8 cellular contexts compared by ENCODE assay signal in genomic region chr16:22007509-22008214, GRCh38. TPM values are rescaled to one million over a fixed set of nuclear protein-coding genes. Genes with fewer than 3 reads are reported as not detected.
DNase-seq lines count a peak whose midpoint lies in the region; ATAC-seq, FAIRE-seq and TF ChIP-seq lines count a peak whose summit lies in the region.

Gene MOSMO (plus strand): TSS chr16:22008111. CDS start chr16:22008302, 191 bp downstream.

- H3K18ac ChIP-seq in H1 (ENCODE audit: extremely low read depth, low read length) (no peak within 1 kb of the TSS), mesenchymal stem cell (ENCODE audit: low read depth in 1 of 2, low read length in 2 of 2) (peak within 1 kb of the TSS; percentile 74 to 85)

- peaks cover 8% of the 10 kb centered on the region; the same call in 1 of the 2 replicates for H3K23me2 ChIP-seq in H1 (ENCODE audit: low read depth, low read length)

- H3K4me2 ChIP-seq in HCT116 (ENCODE audit: low read length) (peak within 1 kb of the TSS; percentile 98), H1 (ENCODE audit: insufficient read depth in 1 of 2, low read depth in 2 of 2, low read length in 2 of 2) (peak within 1 kb of the TSS; percentile 85 to 95), mesenchymal stem cell (ENCODE audit: low read length, poor library complexity, severe bottlenecking) (peak within 1 kb of the TSS; percentile 92)

- H2BK5ac ChIP-seq in H1 (ENCODE audit: low read depth, low read length) = no peak within 1 kb of the TSS
- no peak within 1 kb of the TSS for H2BK5ac ChIP-seq in mesenchymal stem cell (ENCODE audit: low read depth, low read length, poor library complexity, severe bottlenecking)

- no peak for TF ChIP-seq EP300 in H1 (IDR thresholded peaks at IDR 0.05; ENCODE audit: borderline replicate concordance in 1 of 2, low read depth in 2 of 2, low read length in 2 of 2)

- no TSS peak for BruUV-seq in HCT116 (replicated peaks; lab: Mats Ljungman, UMichigan)

- H3K36me3 Mint-ChIP-seq in activated CD8-positive, alpha-beta T cell treated with anti-CD3 and anti-CD28 coated beads, Interleukin-2, amount 10 ng/mL, durations not matched to agents 7 days and 5 days (ENCODE audit: low read depth) = peaks cover 5% of the 10 kb centered on the region

- intact Hi-C loops in HCT116 (cut with micrococcal nuclease) = loop anchor here (2.0 to 10.0 kb wide), 2 partner anchors 69 to 287 kb away; partner anchors contain the start of gene POLR3E

- POLR2A ChIA-PET in HCT116 (lab: Charles Lee) = interaction anchor here (1.1 kb wide), 1 partner anchor 19 kb away, joined by 8 read pairs; no protein-coding TSS in a partner anchor
- POLR2A ChIA-PET in activated CD8-positive, alpha-beta T cell treated with anti-CD3 and anti-CD28 coated beads, Interleukin-2, amount 10 ng/mL, durations not matched to agents 7 days and 5 days (lab: Charles Lee) = interaction anchor here (0.7 to 1.7 kb wide), 2 partner anchors 182 to 187 kb away, joined by 4 to 7 read pairs; no protein-coding TSS in a partner anchor
- POLR2A ChIA-PET in H1 (lab: Charles Lee; ENCODE audit: partially characterized antibody) = interaction anchor here (0.7 to 2.7 kb wide), 9 partner anchors 13 to 290 kb away, joined by 3 to 8 read pairs (median 3); no protein-coding TSS in a partner anchor

- H3K9ac ChIP-seq in ES-I3 (ENCODE audit: low read depth, low read length) = peak within 1 kb of the TSS; percentile 88
- peak within 1 kb of the TSS; percentile 87 for H3K9ac ChIP-seq in HCT116 (ENCODE audit: low read length)
- peak within 1 kb of the TSS; percentile 20 to 80 (median 42); a peak in 6 of 7 replicates for H3K9ac ChIP-seq in H1 (replicated peaks in 1 of 4; ENCODE audit: extremely low read depth in 1 of 4, low read depth in 3 of 4, low read length in 3 of 4)
- H3K9ac ChIP-seq in mesenchymal stem cell (ENCODE audit: low read length) = peak within 1 kb of the TSS; percentile 89

- peak within 1 kb of the TSS; percentile 82 for H3K4me3 Mint-ChIP-seq in activated CD8-positive, alpha-beta T cell treated with anti-CD3 and anti-CD28 coated beads, Interleukin-2, amount 10 ng/mL, durations not matched to agents 7 days and 5 days

- ATAC-seq in HCT116 = peak; percentile 85
- ATAC-seq in activated CD8-positive, alpha-beta T cell treated with anti-CD3 and anti-CD28 coated beads, Interleukin-2, amount 10 ng/mL, durations not matched to agents 7 days and 5 days = peak; percentile 94
- ATAC-seq in HG03571 (IDR thresholded peaks at IDR 0.05; ENCODE audit: unreplicated experiment) = no peak

- H2BK12ac ChIP-seq in H1 (ENCODE audit: low read depth, low read length) = no peak within 1 kb of the TSS
- peak within 1 kb of the TSS in 1 of 2 experiments; percentile 79 for H2BK12ac ChIP-seq in mesenchymal stem cell (ENCODE audit: low read length in 2 of 2)

- H3K56ac ChIP-seq in H1 (replicated peaks; ENCODE audit: insufficient read length, low read depth, low read length) = no peak within 1 kb of the TSS

- H3K23ac ChIP-seq in H1 (ENCODE audit: insufficient read length) (no peak within 1 kb of the TSS), mesenchymal stem cell (ENCODE audit: low read length in 2 of 2) (peak within 1 kb of the TSS in 1 of 2 experiments; percentile 75)

- H3K9me2 ChIP-seq in HCT116 (ENCODE audit: insufficient read depth) = no peaks in the 10 kb centered on the region

- RAD21 ChIA-PET in HCT116 (lab: Charles Lee; ENCODE audit: low non-redundant PET in 1 of 2, low total read pairs in 2 of 2, uncharacterized antibody in 2 of 2, unreplicated experiment in 2 of 2) = interaction anchor here (0.6 to 2.0 kb wide), 2 partner anchors 70 to 91 kb away, joined by 5 to 6 read pairs; no protein-coding TSS in a partner anchor

- FAIRE-seq in H1 (lab: Jason Lieb, UNC) = no peak

- DNase-seq in HCT116 (ENCODE audit: low read depth, low spot score) (no peak), NCI-H226 (peak; percentile 48), H1 (ENCODE audit: low read depth in 1 of 2, low spot score in 2 of 2) (peak in 1 of 2 experiments; percentile 78), mesenchymal stem cell (peak; percentile 78)
- DNase-seq in activated CD8-positive, alpha-beta T cell treated with anti-CD3 and anti-CD28 coated beads, Interleukin-2, amount 10 ng/mL, durations not matched to agents 7 days and 5 days = peak; percentile 65
- DNase-seq in stimulated activated CD8-positive, alpha-beta memory T cell treated with anti-CD3 and anti-CD28 coated beads, Interleukin-12 subunit alpha, Interleukin-12 subunit beta, amount 100 ng/mL, for 1 hour (ENCODE audit: low read depth) = peak; percentile 49

- H2AK5ac ChIP-seq in H1 (ENCODE audit: low read depth, low read length) (no peak within 1 kb of the TSS), mesenchymal stem cell (ENCODE audit: low read length, severe bottlenecking) (no peak within 1 kb of the TSS)

- H4K91ac ChIP-seq in H1 (replicated peaks; ENCODE audit: insufficient read length, low read length) = no peak within 1 kb of the TSS
- peak within 1 kb of the TSS; percentile 55 for H4K91ac ChIP-seq in mesenchymal stem cell (ENCODE audit: low read length)

- TF ChIP-seq RAD21 in HCT116 (IDR thresholded peaks at IDR 0.05; ENCODE audit: low read depth) (no peak), H1 (IDR thresholded peaks at IDR 0.05 in 1 of 2, conservative IDR thresholded peaks at IDR 0.05 in 1 of 2; ENCODE audit: low read depth in 2 of 2, low read length in 2 of 2) (no peak)

- H3K79me1 ChIP-seq in H1 (ENCODE audit: low read depth, low read length) (peaks cover 2% of the 10 kb centered on the region; the same call in 1 of the 2 replicates), mesenchymal stem cell (replicated peaks; ENCODE audit: low read length, poor library complexity, severe bottlenecking) (peaks cover 11% of the 10 kb centered on the region)

- H3K4me3 ChIP-seq in HCT116 (replicated peaks in 1 of 2; ENCODE audit: low read depth in 1 of 2, low read length in 2 of 2) (peak within 1 kb of the TSS; percentile 88 to 90), H1 (ENCODE audit: extremely low read depth in 1 of 4, insufficient read depth in 2 of 4, low read depth in 3 of 4, low read length in 4 of 4) (peak within 1 kb of the TSS; percentile 79 to 100 (median 88)), mesenchymal stem cell (ENCODE audit: insufficient read depth in 1 of 2, low read depth in 1 of 2, low read length in 2 of 2) (peak within 1 kb of the TSS; percentile 88 to 91)

- H2AFZ ChIP-seq in HCT116 (ENCODE audit: low read depth, low read length, poor library complexity, severe bottlenecking) = peak within 1 kb of the TSS; percentile 48
- H2AFZ ChIP-seq in H1 (ENCODE audit: low read length) = peak within 1 kb of the TSS; percentile 84
- H2AFZ ChIP-seq in mesenchymal stem cell (ENCODE audit: low read depth, low read length) = peak within 1 kb of the TSS; percentile 79

- H3K79me2 ChIP-seq in HCT116 (ENCODE audit: insufficient read depth, low read length) (peaks cover 54% of the 10 kb centered on the region), H1 (ENCODE audit: control insufficient read depth in 1 of 2, insufficient read depth in 2 of 2, low read length in 2 of 2) (peaks cover 0 to 24% of the 10 kb centered on the region in 2 experiments; a peak in 2 of 4 replicates)

- H2BK20ac ChIP-seq in H1 (ENCODE audit: low read length) = no peak within 1 kb of the TSS

- peak within 1 kb of the TSS; percentile 82 for H3K27ac Mint-ChIP-seq in activated CD8-positive, alpha-beta T cell treated with anti-CD3 and anti-CD28 coated beads, Interleukin-2, amount 10 ng/mL, durations not matched to agents 7 days and 5 days

- peak within 1 kb of the TSS; percentile 85 for H3K27ac ChIP-seq in HCT116 (ENCODE audit: low read depth, low read length)
- no peak within 1 kb of the TSS; the same call in 1 of the 2 replicates for H3K27ac ChIP-seq in H1 (ENCODE audit: low read depth, low read length)
- H3K27ac ChIP-seq in mesenchymal stem cell (ENCODE audit: low read length, poor library complexity, severe bottlenecking) = no peak within 1 kb of the TSS

- H3K4me1 Mint-ChIP-seq in activated CD8-positive, alpha-beta T cell treated with anti-CD3 and anti-CD28 coated beads, Interleukin-2, amount 10 ng/mL, durations not matched to agents 7 days and 5 days (ENCODE audit: low read depth) = peaks cover 28% of the 10 kb centered on the region

- H3K14ac ChIP-seq in H1 (ENCODE audit: insufficient read length) (no peak within 1 kb of the TSS), mesenchymal stem cell (ENCODE audit: low read length in 2 of 2) (peak within 1 kb of the TSS in 1 of 2 experiments; percentile 55)

- H2BK120ac ChIP-seq in H1 (replicated peaks; ENCODE audit: low read depth, low read length) (no peak within 1 kb of the TSS), mesenchymal stem cell (ENCODE audit: low read depth, low read length) (peak within 1 kb of the TSS; percentile 83)

- CTCF ChIA-PET in HCT116 (lab: Charles Lee) (interaction anchor here (1.0 to 7.6 kb wide), 4 partner anchors 10 to 169 kb away, joined by 4 to 57 read pairs (median 8); no protein-coding TSS in a partner anchor), H1 (lab: Charles Lee; ENCODE audit: partially characterized antibody) (interaction anchor here (0.8 to 19.4 kb wide), 7 partner anchors 9 to 180 kb away, joined by 3 to 247 read pairs (median 7); no protein-coding TSS in a partner anchor)
- CTCF ChIA-PET in activated CD8-positive, alpha-beta T cell treated with anti-CD3 and anti-CD28 coated beads, Interleukin-2, amount 10 ng/mL, durations not matched to agents 7 days and 5 days (lab: Charles Lee) = interaction anchor here (0.7 to 8.2 kb wide), 9 partner anchors 8 to 289 kb away, joined by 3 to 139 read pairs (median 4); partner anchors contain the start of gene POLR3E

- WGBS in H1 (ENCODE audit: extremely low coverage in 1 of 2, insufficient coverage in 1 of 2, insufficient read length in 1 of 2, insufficient replicate concordance in 2 of 2, low coverage in 1 of 2, low lambda C conversion rate in 2 of 2, missing lambda C conversion rate in 1 of 2), 2 experiments = 1% methylated on average over 33 of the region's 78 CpGs; no CpG with 5 or more reads in 1 of the 2 experiments
- 1% methylated on average over 46 of the region's 78 CpGs for WGBS in mesenchymal stem cell

- TF ChIP-seq POLR2A in HCT116 (IDR thresholded peaks at IDR 0.05; ENCODE audit: borderline replicate concordance, extremely low read depth, insufficient read depth, insufficient read length) (no peak), H1 (IDR thresholded peaks at IDR 0.05; ENCODE audit: control extremely low read depth in 1 of 2, low read depth in 2 of 2, low read length in 2 of 2) (no peak)

- no peaks in the 10 kb centered on the region for H3K9me3 Mint-ChIP-seq in activated CD8-positive, alpha-beta T cell treated with anti-CD3 and anti-CD28 coated beads, Interleukin-2, amount 10 ng/mL, durations not matched to agents 7 days and 5 days (ENCODE audit: insufficient read depth)

- H3K27me3 Mint-ChIP-seq in activated CD8-positive, alpha-beta T cell treated with anti-CD3 and anti-CD28 coated beads, Interleukin-2, amount 10 ng/mL, durations not matched to agents 7 days and 5 days (ENCODE audit: low read depth) = peaks cover 2% of the 10 kb centered on the region

- no peaks in the 10 kb centered on the region for H3K9me3 ChIP-seq in ES-I3 (ENCODE audit: control insufficient read depth, insufficient read depth, low read length)
- H3K9me3 ChIP-seq in HCT116 (ENCODE audit: control insufficient read depth in 1 of 2, insufficient read depth in 1 of 2, low read depth in 1 of 2, low read length in 2 of 2) = no peaks in the 10 kb centered on the region
- no peaks in the 10 kb centered on the region for H3K9me3 ChIP-seq in H1 (ENCODE audit: insufficient read depth in 2 of 2, low read depth in 1 of 2, low read length in 1 of 2)
- H3K9me3 ChIP-seq in mesenchymal stem cell (ENCODE audit: control insufficient read depth, low read length) = no peaks in the 10 kb centered on the region

- peak within 1 kb of the TSS; percentile 85; the same call in 1 of the 2 replicates for H4K8ac ChIP-seq in H1 (ENCODE audit: extremely low read depth, insufficient read depth, low read length)
- H4K8ac ChIP-seq in mesenchymal stem cell (ENCODE audit: low read length) = peak within 1 kb of the TSS; percentile 87

- H3K27me3 ChIP-seq in HCT116 (ENCODE audit: insufficient read depth, low read length) = no peaks in the 10 kb centered on the region
- 0 out of 7 replicates have a peak, but pooled peaks cover 0 to 2% (median under 1%) of the 10 kb centered on the region in 4 experiments for H3K27me3 ChIP-seq in H1 (replicated peaks in 1 of 4; ENCODE audit: control insufficient read depth in 3 of 4, extremely low read depth in 1 of 4, insufficient read depth in 3 of 4, low read length in 3 of 4)
- H3K27me3 ChIP-seq in mesenchymal stem cell (ENCODE audit: control insufficient read depth in 1 of 2, insufficient read depth in 1 of 2, low read length in 2 of 2) = peaks cover 0 to 21% of the 10 kb centered on the region in 2 experiments

- no peak for TF ChIP-seq CTCF in HCT116 (IDR thresholded peaks at IDR 0.05 in 2 of 3, conservative IDR thresholded peaks at IDR 0.05 in 1 of 3; ENCODE audit: borderline replicate concordance in 1 of 3, insufficient read depth in 1 of 3, low read depth in 2 of 3, low read length in 2 of 3)
- no peak for TF ChIP-seq CTCF in H1 (IDR thresholded peaks at IDR 0.05; ENCODE audit: control extremely low read depth in 1 of 3, insufficient read depth in 1 of 3, low read depth in 1 of 3, low read length in 3 of 3)

- H4K20me1 ChIP-seq in HCT116 (ENCODE audit: insufficient read depth) = no peaks in the 10 kb centered on the region
- peaks cover 3 to 4% of the 10 kb centered on the region in 2 experiments for H4K20me1 ChIP-seq in H1 (replicated peaks in 1 of 2; ENCODE audit: control insufficient read depth in 1 of 2, insufficient read depth in 2 of 2, low read length in 2 of 2)

- H3K36me3 ChIP-seq in ES-I3 (ENCODE audit: insufficient read depth, low read length) (no peaks in the 10 kb centered on the region), HCT116 (ENCODE audit: control insufficient read depth in 1 of 2, insufficient read depth in 2 of 2, low read length in 2 of 2) (no peaks in the 10 kb centered on the region), H1 (ENCODE audit: control insufficient read depth in 2 of 4, insufficient read depth in 4 of 4, low read length in 3 of 4) (no peaks in the 10 kb centered on the region), mesenchymal stem cell (ENCODE audit: control insufficient read depth in 1 of 2, insufficient read depth in 2 of 2, low read depth in 1 of 2, low read length in 2 of 2) (no peaks in the 10 kb centered on the region)

- no peak within 1 kb of the TSS for H2BK15ac ChIP-seq in H1 (ENCODE audit: low read length)
- peak within 1 kb of the TSS; percentile 61 for H2BK15ac ChIP-seq in mesenchymal stem cell (ENCODE audit: low read depth, poor library complexity, severe bottlenecking)

- peaks cover 3% of the 10 kb centered on the region; the same call in 1 of the 2 replicates for H3K4me1 ChIP-seq in ES-I3 (ENCODE audit: insufficient read depth, low read length)
- peaks cover 17 to 42% of the 10 kb centered on the region in 2 experiments for H3K4me1 ChIP-seq in HCT116 (ENCODE audit: control insufficient read depth in 1 of 2, insufficient read depth in 2 of 2, low read length in 2 of 2)
- peaks cover 0 to 6% (median 1%) of the 10 kb centered on the region in 4 experiments; a peak in 1 of 7 replicates for H3K4me1 ChIP-seq in H1 (replicated peaks in 1 of 4; ENCODE audit: control insufficient read depth in 3 of 4, insufficient read depth in 4 of 4, low read length in 3 of 4)
- peaks cover 9% of the 10 kb centered on the region for H3K4me1 ChIP-seq in mesenchymal stem cell (ENCODE audit: control insufficient read depth, insufficient read depth, low read depth, low read length)

- H3K4ac ChIP-seq in H1 (replicated peaks; ENCODE audit: insufficient read length, low read depth, low read length) (no peak within 1 kb of the TSS), mesenchymal stem cell (ENCODE audit: low read depth in 1 of 2, low read length in 2 of 2) (peak within 1 kb of the TSS; percentile 57 to 84)

- H4K5ac ChIP-seq in H1 (ENCODE audit: insufficient read length, low read depth, low read length) = no peak within 1 kb of the TSS

RNA-seq across cellular contexts. Expression of gene MOSMO, which starts in this region (rescaled TPM):
- total RNA-seq in HCT116 (2021; ENCODE audit: unreplicated experiment) = 27.6 TPM
- 8.6 and 13.5 TPM in 2 replicates for polyA plus RNA-seq in HCT116 (2012)
- 10 to 100 TPM; 11.4 to 11.9 TPM for total RNA-seq in activated CD8-positive, alpha-beta T cell treated with anti-CD3 and anti-CD28 coated beads, Interleukin-2, amount 10 ng/mL, durations not matched to agents 7 days and 5 days
- total RNA-seq in H1 (2021; fragmentation: NEBNext Ultra II Directional; extraction: Animal tissue kit (Norgen Biotek cat#: 25700)) = 13.1 and 14.8 TPM in 2 replicates
- 7.8 and 8.6 TPM in 2 replicates for polyA plus RNA-seq in H1 (2011; rRNA removed)
- polyA plus RNA-seq in H1 (2011; cell fraction: cytosol; rRNA removed) = 8.3 TPM
- 9.6 TPM for polyA plus RNA-seq in H1 (2011; cell fraction: nucleus; rRNA removed)
- polyA plus RNA-seq in H1 (2012, experiment 1 of 2) = 8.5 to 14.4 TPM (median 11.8 TPM) in 4 replicates
- 4.4 TPM for polyA plus RNA-seq in H1 (2012, experiment 2 of 2)
- 11.7 TPM for polyA plus RNA-seq in H1 (2013, experiment 1 of 2)
- polyA plus RNA-seq in H1 (2013, experiment 2 of 2) = 13.9 TPM
- polyA minus RNA-seq in H1 (2011; rRNA and poly(A)+ RNA removed) = 9.6 and 12.2 TPM in 2 replicates
- 9.3 TPM for polyA minus RNA-seq in H1 (2011; cell fraction: cytosol; rRNA and poly(A)+ RNA removed)
- polyA minus RNA-seq in H1 (2011; cell fraction: nucleus; rRNA and poly(A)+ RNA removed) = 17.6 TPM
- polyA plus RNA-seq in mesenchymal stem cell (2013, experiment 1 of 2) = 14.1 TPM
- 14.8 TPM for polyA plus RNA-seq in mesenchymal stem cell (2013, experiment 2 of 2)
